In genomic region chr5:61397937-61398336, GRCh38 we compare ENCODE assay signal across 19 cellular contexts.
"Had no signal": no experiment of that assay in that cellular context is flagged by ENCODE, and none has a peak within 500 bp of the region (broad histone marks: within the 10 kb centered on the region; RNA-seq: fewer than 3 reads in every experiment).

No MANE protein-coding gene starts in this region.

- H3K27me3 ChIP-seq: adrenal gland, SJSA1 had no signal

- ATAC-seq: activated CD8-positive, alpha-beta T cell treated with anti-CD3 and anti-CD28 coated beads, Interleukin-2, amount 10 ng/mL, durations not matched to agents 7 days and 5 days; SK-N-SH treated with all-trans-retinoic acid at 6 μM for 48 hours had no signal

- H3K9me3 Mint-ChIP-seq: activated naive CD8-positive, alpha-beta T cell treated with anti-CD3 and anti-CD28 coated beads, Interleukin-2, amount 10 ng/mL, durations not matched to agents 7 days and 5 days had no signal

- H3K4me3 Mint-ChIP-seq: activated CD8-positive, alpha-beta T cell treated with anti-CD3 and anti-CD28 coated beads, Interleukin-2, amount 10 ng/mL, durations not matched to agents 7 days and 5 days; activated naive CD8-positive, alpha-beta T cell treated with anti-CD3 and anti-CD28 coated beads, Interleukin-2, amount 10 ng/mL, durations not matched to agents 7 days and 5 days had no signal

- H3K27ac Mint-ChIP-seq: activated CD8-positive, alpha-beta T cell treated with anti-CD3 and anti-CD28 coated beads, Interleukin-2, amount 10 ng/mL, durations not matched to agents 7 days and 5 days; activated naive CD8-positive, alpha-beta T cell treated with anti-CD3 and anti-CD28 coated beads, Interleukin-2, amount 10 ng/mL, durations not matched to agents 7 days and 5 days had no signal

- DNase-seq: activated CD4-positive, alpha-beta T cell treated with anti-CD3 and anti-CD28 coated beads for 48 hours; activated CD4-positive, alpha-beta T cell treated with anti-CD3 and anti-CD28 coated beads, Interleukin-2, amount 50 U/mL, for 4 hours; activated CD4-positive, CD25-positive, alpha-beta regulatory T cell treated with anti-CD3 and anti-CD28 coated beads, Interleukin-2, amount 50 U/mL, for 72 hours; activated CD8-positive, alpha-beta memory T cell treated with anti-CD3 and anti-CD28 coated beads, Interleukin-2, amount 50 U/mL, for 48 hours; activated CD8-positive, alpha-beta T cell treated with anti-CD3 and anti-CD28 coated beads, Interleukin-2, amount 10 ng/mL, durations not matched to agents 7 days and 5 days; activated naive CD4-positive, alpha-beta T cell treated with anti-CD3 and anti-CD28 coated beads, Interleukin-2, amount 50 U/mL, for 16 hours; activated naive CD8-positive, alpha-beta T cell treated with anti-CD3 and anti-CD28 coated beads, Interleukin-2, amount 10 ng/mL, durations not matched to agents 7 days and 5 days; activated T-cell treated with anti-CD3 and anti-CD28 coated beads, Interleukin-2, amount 50 U/mL, for 1 hour; adrenal gland; KBM-7; NCI-H1092; NCI-H2029; NCI-H226; NCI-H510A; NCI-H526 treated with DMSO at 0.1 percent for 48 hours; SHP77; SW 1271 had no signal

- H3K36me3 ChIP-seq: adrenal gland, SJSA1 had no signal

- H3K27me3 Mint-ChIP-seq: activated naive CD8-positive, alpha-beta T cell treated with anti-CD3 and anti-CD28 coated beads, Interleukin-2, amount 10 ng/mL, durations not matched to agents 7 days and 5 days had no signal

- H3K4me3 ChIP-seq: adrenal gland, SJSA1 had no signal

- H3K9me3 ChIP-seq: adrenal gland, SJSA1 had no signal

- H3K27ac ChIP-seq: adrenal gland, SJSA1 had no signal
